ENCODE assay signal across 8 cellular contexts in genomic region chr20:17680836-17681740, GRCh38. TPM values are rescaled to one million over a fixed set of nuclear protein-coding genes. Genes with fewer than 3 reads are reported as not detected.
A peak's percentile ranks its signal among the peaks of the same experiment; 100 is the strongest.
DNase-seq lines count a peak whose midpoint lies in the region; TF ChIP-seq lines count a peak whose summit lies in the region.

No MANE protein-coding gene starts in this region.

- in situ Hi-C loops in mammary epithelial cell (cut with MboI; ENCODE audit: low sequenced_read_pairs in 2 of 2): loop anchor here in 1 of 2 donors (25.0 kb wide), 1 partner anchor 206 kb away; no protein-coding TSS in a partner anchor

- BruUV-seq in mammary epithelial cell (replicated peaks; lab: Mats Ljungman, UMichigan): no TSS peak

- H3K27ac Mint-ChIP-seq in immature natural killer cell: peak overlapping the region; percentile 88 to 97 (median 94)

- dilution Hi-C loops in mammary epithelial cell (cut with HindIII; ENCODE audit: low sequenced_read_pairs): loop anchor here (5.0 kb wide), 1 partner anchor 211 kb away; no protein-coding TSS in a partner anchor

- peak overlapping the region; percentile 81 for H3K4me2 ChIP-seq in mammary epithelial cell (ENCODE audit: insufficient read depth, low read depth, low read length)
- peak overlapping the region; percentile 89 for H3K4me2 ChIP-seq in smooth muscle cell

- H3K27ac ChIP-seq in mammary epithelial cell (ENCODE audit: insufficient read depth, low read depth, low read length) (peak overlapping the region; percentile 67), smooth muscle cell (ENCODE audit: low read depth) (peak overlapping the region; percentile 87)

- H3K4me1 ChIP-seq in mammary epithelial cell (ENCODE audit: insufficient read depth, low read length) (peaks cover 13% of the 10 kb centered on the region), smooth muscle cell (ENCODE audit: low read depth) (peaks cover 13% of the 10 kb centered on the region)

- peak overlapping the region; percentile 74 for H3K9ac ChIP-seq in mammary epithelial cell (ENCODE audit: insufficient read depth, low read length)
- peak overlapping the region; percentile 94 for H3K9ac ChIP-seq in smooth muscle cell (ENCODE audit: low read depth)

- TF ChIP-seq CTCF in GM12874 (IDR thresholded peaks at IDR 0.05; ENCODE audit: insufficient read depth, low read depth, low read length) (peak; percentile 83), HFF-Myc (IDR thresholded peaks at IDR 0.05; ENCODE audit: low read depth, low read length, missing control alignments) (peak; percentile 34), WI38 (IDR thresholded peaks at IDR 0.05; ENCODE audit: low read depth, low read length) (peak; percentile 16; the same call in 1 of the 2 replicates), mammary epithelial cell (conservative IDR thresholded peaks at IDR 0.05 in 1 of 2, IDR thresholded peaks at IDR 0.05 in 1 of 2; ENCODE audit: extremely low read depth in 1 of 2, insufficient read depth in 1 of 2, low read depth in 1 of 2, low read length in 2 of 2) (peak; percentile 30 to 71), smooth muscle cell (IDR thresholded peaks at IDR 0.05; ENCODE audit: borderline replicate concordance, insufficient read depth, poor library complexity, severe bottlenecking) (peak; percentile 65)

- DNase-seq in HFF-Myc (ENCODE audit: extremely low read depth, low read depth) (no peak), NCI-H1092 (lab: John Stamatoyannopoulos, UW) (peak; percentile 29), mammary epithelial cell (peak; percentile 63), immature natural killer cell (peak; percentile 78 to 80 (median 79)), smooth muscle cell (lab: John Stamatoyannopoulos, UW; ENCODE audit: unreplicated experiment) (peak; percentile 68), NCI-H187 treated with DMSO at 0.1 percent for 48 hours (lab: John Stamatoyannopoulos, UW) (no peak)

- CTCF ChIA-PET in mammary epithelial cell (lab: Charles Lee; ENCODE audit: low non-redundant PET): interaction anchor here (0.6 to 1.7 kb wide), 3 partner anchors 30 to 258 kb away, joined by 3 to 7 read pairs (median 3); no protein-coding TSS in a partner anchor

- H3F3A ChIP-seq in smooth muscle cell (ENCODE audit: low read depth): peaks cover 13% of the 10 kb centered on the region

- H3K27me3 Mint-ChIP-seq in immature natural killer cell (ENCODE audit: low read depth in 3 of 3): peaks cover 20 to 25% (median 22%) of the 10 kb centered on the region in 3 donors

- H3K27me3 ChIP-seq in mammary epithelial cell (ENCODE audit: insufficient read depth, low read length) (no peaks in the 10 kb centered on the region), smooth muscle cell (ENCODE audit: low read depth) (no peaks in the 10 kb centered on the region)

- H2AFZ ChIP-seq in mammary epithelial cell (ENCODE audit: low read depth, low read length) (peak overlapping the region; percentile 56), smooth muscle cell (ENCODE audit: low read depth) (no peak overlapping the region)

- H3K79me2 ChIP-seq in mammary epithelial cell (ENCODE audit: insufficient read depth, low read length) (peaks cover 59% of the 10 kb centered on the region), smooth muscle cell (ENCODE audit: low read depth) (peaks cover 52% of the 10 kb centered on the region)

- H3K4me3 ChIP-seq in HFF-Myc (replicated peaks; ENCODE audit: low read depth, low read length) (peak overlapping the region; percentile 83), WI38 (ENCODE audit: low read depth, low read length) (peak overlapping the region; percentile 73), mammary epithelial cell (replicated peaks in 1 of 3; ENCODE audit: insufficient read depth in 1 of 3, low read depth in 2 of 3, low read length in 3 of 3) (peak overlapping the region; percentile 68 to 88 (median 85)), smooth muscle cell (peak overlapping the region; percentile 98)

- peaks cover 0 to 4% (median 1%) of the 10 kb centered on the region in 3 donors for H3K36me3 Mint-ChIP-seq in immature natural killer cell

- H3K9me3 ChIP-seq in mammary epithelial cell (replicated peaks; ENCODE audit: insufficient read depth, low read length) (no peaks in the 10 kb centered on the region), smooth muscle cell (replicated peaks; ENCODE audit: low read depth) (no peaks in the 10 kb centered on the region)

- H3K36me3 ChIP-seq in mammary epithelial cell (ENCODE audit: insufficient read depth, low read length): peaks cover 11% of the 10 kb centered on the region
- peaks cover 4% of the 10 kb centered on the region for H3K36me3 ChIP-seq in smooth muscle cell (ENCODE audit: low read depth)

- H3K9me3 Mint-ChIP-seq in immature natural killer cell: peaks cover 0 to 2% (median 0%) of the 10 kb centered on the region in 6 donors

- peak overlapping the region; percentile 84 to 90 (median 87) for H3K4me3 Mint-ChIP-seq in immature natural killer cell

- 2% methylated on average over 9 of the region's 112 CpGs for WGBS in mammary epithelial cell (ENCODE audit: low coverage, missing lambda C conversion rate)
- WGBS in smooth muscle cell (ENCODE audit: low lambda C conversion rate): 1% methylated on average over 57 of the region's 112 CpGs

- peaks cover 29 to 51% of the 10 kb centered on the region in 2 donors for H3K4me1 Mint-ChIP-seq in immature natural killer cell

- intact Hi-C loops in mammary epithelial cell (cut with micrococcal nuclease): loop anchor here (1.0 to 2.0 kb wide), 5 partner anchors 162 to 315 kb away; no protein-coding TSS in a partner anchor

- no peaks in the 10 kb centered on the region for H4K20me1 ChIP-seq in mammary epithelial cell (ENCODE audit: insufficient read depth, low read length)
- H4K20me1 ChIP-seq in smooth muscle cell (ENCODE audit: low read depth): peaks cover 50% of the 10 kb centered on the region

RNA-seq across cellular contexts. Expression of gene RRBP1, which starts 1.0 kb away (rescaled TPM):
- total RNA-seq in mammary epithelial cell (100 to 1,000 TPM in 1 of 2 donors, 10 to 100 TPM in 1; 85.2 to 230 TPM), smooth muscle cell (142 and 180 TPM in 2 replicates)
- polyA plus RNA-seq in mammary epithelial cell (82.9 TPM), immature natural killer cell (10 to 100 TPM in 1 of 3 donors, 1 to 10 TPM in 2; 4.1 to 39.0 (median 5.7) TPM), smooth muscle cell (224 and 226 TPM in 2 replicates)
- polyA minus RNA-seq in mammary epithelial cell: 145 TPM

RNA-seq across cellular contexts. Expression of gene BANF2, which starts 18.7 kb away (rescaled TPM):
- total RNA-seq in mammary epithelial cell: not detected
- polyA plus RNA-seq in mammary epithelial cell: not detected
- polyA minus RNA-seq in mammary epithelial cell: not detected
- polyA plus RNA-seq in immature natural killer cell: not detected
- not detected in 2 replicates for total RNA-seq in smooth muscle cell
- polyA plus RNA-seq in smooth muscle cell: not detected in 2 replicates

Comparison
In these comparisons a context has a peak if more than half of its experiments do, and no peak if none do; other contexts are left out.
1. CTCF ChIP-seq: peak in every context shown above with its lines; median percentile 83 in GM12874; 65 in smooth muscle cell; 50 in mammary epithelial cell; 34 in HFF-Myc; 16 in WI38.
2. DNase-seq: peak in NCI-H1092 (single experiment), mammary epithelial cell (single experiment), immature natural killer cell (3 of 3) and smooth muscle cell (single experiment); none in HFF-Myc (single experiment) and NCI-H187 treated with DMSO at 0.1 percent for 48 hours (single experiment).
3. Peak in every context shown above with its lines, with median percentiles within 50 percentile points of each other: H3K4me3 ChIP-seq.